ENCODE assay signal across 1 cellular context in the genomic region with DNA sequence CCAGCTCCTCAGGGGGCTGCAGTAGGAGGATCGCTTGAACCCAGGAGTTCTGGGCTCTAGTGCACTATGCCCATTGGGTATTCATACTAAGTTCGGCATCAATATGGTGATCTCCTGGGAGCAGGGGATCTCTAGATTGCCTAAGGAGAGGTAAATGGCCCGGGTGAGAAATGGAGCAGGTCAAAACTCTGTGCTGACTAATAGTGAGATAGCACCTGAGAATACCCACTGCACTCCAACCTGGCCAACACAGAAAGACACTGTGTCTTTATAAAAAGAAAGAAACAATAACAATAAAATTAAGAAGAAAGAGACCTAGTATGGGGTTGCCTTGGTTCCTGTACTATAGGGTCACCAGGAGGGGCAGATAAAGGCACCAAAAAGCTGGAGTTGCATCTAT.
TF ChIP-seq lines count a peak whose summit lies in the region.

No MANE protein-coding gene starts in this region.

TF ChIP-seq in H1, 55 proteins besides CTCF, POLR2A, EP300 and RAD21:
- TF ChIP-seq KDM4A (IDR thresholded peaks at IDR 0.05; ENCODE audit: low read depth, low read length, severe bottlenecking) (no peak), KDM5A (IDR thresholded peaks at IDR 0.05; ENCODE audit: low read length) (no peak), TCF12 (IDR thresholded peaks at IDR 0.05; ENCODE audit: low read depth, low read length) (no peak), KDM1A (IDR thresholded peaks at IDR 0.05; ENCODE audit: borderline replicate concordance, low read length) (no peak), SRF (IDR thresholded peaks at IDR 0.05; ENCODE audit: low read depth, low read length) (no peak), CHD7 (IDR thresholded peaks at IDR 0.05; ENCODE audit: insufficient replicate concordance, low read length) (no peak), EGR1 (IDR thresholded peaks at IDR 0.05; ENCODE audit: borderline replicate concordance, low read depth, low read length) (no peak), CHD1 (IDR thresholded peaks at IDR 0.05; ENCODE audit: low read depth, low read length) (no peak), RFX5 (IDR thresholded peaks at IDR 0.05; ENCODE audit: borderline replicate concordance, low read depth, low read length) (no peak)
- TF ChIP-seq, protein P1, sequence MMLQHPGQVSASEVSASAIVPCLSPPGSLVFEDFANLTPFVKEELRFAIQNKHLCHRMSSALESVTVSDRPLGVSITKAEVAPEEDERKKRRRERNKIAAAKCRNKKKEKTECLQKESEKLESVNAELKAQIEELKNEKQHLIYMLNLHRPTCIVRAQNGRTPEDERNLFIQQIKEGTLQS (IDR thresholded peaks at IDR 0.05; ENCODE audit: insufficient read depth, low read depth, low read length), result no peak
